In genomic region chr7:150553163-150553562, GRCh38 we compare ENCODE assay signal across 16 cellular contexts. TPM values are rescaled to one million over a fixed set of nuclear protein-coding genes. Genes with fewer than 3 reads are reported as not detected.
"Had no signal": no experiment of that assay in that cellular context is flagged by ENCODE, and none has a peak within 500 bp of the region (broad histone marks: within the 10 kb centered on the region; RNA-seq: fewer than 3 reads in every experiment).

No MANE protein-coding gene starts in this region.

- H3K4me3 Mint-ChIP-seq: memory B cell had no signal

- ATAC-seq: gastrocnemius medialis, heart left ventricle, left ventricle myocardium superior, psoas muscle, right cardiac atrium had no signal

- H3K4me3 ChIP-seq: gastrocnemius medialis, heart left ventricle, ovary, psoas muscle, testis, upper lobe of left lung had no signal

- H3K36me3 ChIP-seq: gastrocnemius medialis, heart left ventricle, ovary, upper lobe of left lung had no signal

- H3K27ac ChIP-seq: gastrocnemius medialis, heart left ventricle, ovary, psoas muscle, testis, upper lobe of left lung had no signal

- H3K27ac Mint-ChIP-seq: memory B cell had no signal

- H3K4me1 Mint-ChIP-seq: memory B cell had no signal

- H3K4me1 ChIP-seq: gastrocnemius medialis, psoas muscle, testis had no signal

- H3K27me3 ChIP-seq: gastrocnemius medialis, heart left ventricle, ovary, testis, upper lobe of left lung had no signal

- H3K9me3 ChIP-seq: gastrocnemius medialis, ovary, SK-N-SH, testis had no signal

- DNase-seq: activated CD8-positive, alpha-beta memory T cell treated with anti-CD3 and anti-CD28 coated beads, Interleukin-2, amount 50 U/mL, for 4 hours; activated gamma-delta T cell treated with Interleukin-2 at 50 U/mL for 16 hours; activated T-cell treated with anti-CD3 and anti-CD28 coated beads, Interleukin-2, amount 50 U/mL, for 48 hours; effector CD4-positive, alpha-beta T cell; gastrocnemius medialis; heart left ventricle; kidney glomerular epithelial cell; left ventricle myocardium superior; ovary; psoas muscle; right cardiac atrium; SK-N-SH; testis; upper lobe of left lung had no signal

RNA-seq across cellular contexts. Expression of gene GIMAP4, which starts 14.0 kb away (rescaled TPM):
- total RNA-seq: bronchial epithelial cell had no signal
- polyA plus RNA-seq: SK-N-SH had no signal

RNA-seq across cellular contexts. Expression of gene GIMAP7, which starts 38.5 kb away (rescaled TPM):
- total RNA-seq: bronchial epithelial cell had no signal
- polyA plus RNA-seq: SK-N-SH had no signal
